ENCODE assay signal across 9 cellular contexts in the genomic region with DNA sequence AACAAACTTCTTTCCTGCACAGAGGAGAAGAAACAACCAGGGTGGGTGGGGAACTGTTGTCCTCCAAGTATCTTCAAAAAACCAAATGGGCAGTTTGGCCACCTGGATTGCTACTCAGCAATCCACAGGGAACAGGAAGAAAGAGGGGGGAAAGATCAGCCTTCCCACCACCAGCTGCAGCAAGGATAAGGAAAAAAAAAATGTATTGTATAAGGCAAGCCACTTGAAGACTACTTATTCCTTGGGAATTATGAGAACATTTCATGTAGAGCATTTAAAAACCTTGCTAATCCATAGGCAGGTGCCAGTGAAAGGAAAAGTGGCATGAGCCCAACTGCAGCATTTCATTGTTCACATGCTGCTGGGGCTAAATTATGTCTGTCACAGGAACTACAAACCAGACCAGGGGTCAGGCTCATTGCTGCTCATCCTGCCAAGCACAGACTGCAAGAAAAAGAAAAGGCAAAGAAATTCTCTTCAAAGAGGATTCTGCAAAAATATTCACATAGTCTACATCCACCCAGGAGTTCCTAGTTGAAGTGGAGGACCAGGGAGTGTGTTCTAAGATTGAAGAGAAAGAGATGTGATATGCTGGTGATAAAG. TPM values are rescaled to one million over a fixed set of nuclear protein-coding genes. Genes with fewer than 3 reads are reported as not detected.
A peak's percentile ranks its signal among the peaks of the same experiment; 100 is the strongest.
DNase-seq lines count a peak whose midpoint lies in the region; ATAC-seq and TF ChIP-seq lines count a peak whose summit lies in the region.
"Had no signal": no experiment of that assay in that cellular context is flagged by ENCODE, and none has a peak within 500 bp of the region (broad histone marks: within the 10 kb centered on the region; RNA-seq: fewer than 3 reads in every experiment).

No MANE protein-coding gene starts in this region.

- no peak for ATAC-seq in activated naive CD8-positive, alpha-beta T cell treated with anti-CD3 and anti-CD28 coated beads, Interleukin-2, amount 10 ng/mL, durations not matched to agents 7 days and 5 days (ENCODE audit: low read depth)
- no peak for ATAC-seq in GM21825 (IDR thresholded peaks at IDR 0.05; ENCODE audit: unreplicated experiment)

- POLR2A ChIA-PET in activated naive CD8-positive, alpha-beta T cell treated with anti-CD3 and anti-CD28 coated beads, Interleukin-2, amount 10 ng/mL, durations not matched to agents 7 days and 5 days (lab: Charles Lee), result interaction anchor here (1.1 to 6.4 kb wide), 2 partner anchors 88 to 168 kb away, joined by 5 to 56 read pairs; partner anchors contain the start of genes DDIAS and PCF11

- H3K4me1 ChIP-seq in muscle layer of colon (ENCODE audit: insufficient read depth, low read length), result peaks cover 32% of the 10 kb centered on the region
- peaks cover 13% of the 10 kb centered on the region for H3K4me1 ChIP-seq in effector memory CD4-positive, alpha-beta T cell (ENCODE audit: control insufficient read depth, insufficient read depth, low read length, poor library complexity, severe bottlenecking)

- peaks cover 7% of the 10 kb centered on the region in 2 donors for H3K36me3 Mint-ChIP-seq in CD14-positive monocyte
- H3K36me3 Mint-ChIP-seq in activated naive CD8-positive, alpha-beta T cell treated with anti-CD3 and anti-CD28 coated beads, Interleukin-2, amount 10 ng/mL, durations not matched to agents 7 days and 5 days, result peaks cover 16% of the 10 kb centered on the region

- H3K4me3 ChIP-seq in GM12865 (ENCODE audit: low read depth, low read length) (peak overlapping the region; percentile 92), muscle layer of colon (ENCODE audit: low read depth in 1 of 2, low read length in 2 of 2) (peak overlapping the region in 1 of 2 donors; percentile 97)
- H3K4me3 ChIP-seq in effector memory CD4-positive, alpha-beta T cell (ENCODE audit: insufficient read depth, low read depth, low read length, poor library complexity, severe bottlenecking), result no peak overlapping the region

- TF ChIP-seq CTCF in CD14-positive monocyte (IDR thresholded peaks at IDR 0.05) (no peak), GM12865 (IDR thresholded peaks at IDR 0.05; ENCODE audit: insufficient read depth, low read depth, low read length, missing control alignments) (no peak)

- peak overlapping the region; percentile 40 for H3K27ac ChIP-seq in muscle layer of colon (ENCODE audit: low read depth, low read length)
- no peak overlapping the region for H3K27ac ChIP-seq in effector memory CD4-positive, alpha-beta T cell (ENCODE audit: insufficient read depth, low read length, poor library complexity, severe bottlenecking)
- H3K27ac ChIP-seq: HL-60 had no signal

- peak overlapping the region; percentile 3 to 79 for H3K4me3 Mint-ChIP-seq in CD14-positive monocyte
- H3K4me3 Mint-ChIP-seq in activated naive CD8-positive, alpha-beta T cell treated with anti-CD3 and anti-CD28 coated beads, Interleukin-2, amount 10 ng/mL, durations not matched to agents 7 days and 5 days, result no peak overlapping the region

- peaks cover 6% of the 10 kb centered on the region for H3K36me3 ChIP-seq in muscle layer of colon (ENCODE audit: insufficient read depth, low read length)
- H3K36me3 ChIP-seq in effector memory CD4-positive, alpha-beta T cell (ENCODE audit: control insufficient read depth, insufficient read depth, low read length), result no peaks in the 10 kb centered on the region

- H3K27me3 ChIP-seq in muscle layer of colon (ENCODE audit: control insufficient read depth in 1 of 2, insufficient read depth in 2 of 2, low read length in 2 of 2), result no peaks in the 10 kb centered on the region
- H3K27me3 ChIP-seq in effector memory CD4-positive, alpha-beta T cell (replicated peaks; ENCODE audit: control insufficient read depth, insufficient read depth, low read length, poor library complexity, severe bottlenecking), result no peaks in the 10 kb centered on the region

- DNase-seq in CD14-positive monocyte (ENCODE audit: low spot score) (no peak), GM12865 (ENCODE audit: low read depth) (no peak), NCI-H2196 treated with DMSO at 0.1 percent for 48 hours (lab: John Stamatoyannopoulos, UW; ENCODE audit: unreplicated experiment) (no peak)
- no peak for DNase-seq in activated naive CD8-positive, alpha-beta T cell treated with anti-CD3 and anti-CD28 coated beads, Interleukin-2, amount 10 ng/mL, durations not matched to agents 7 days and 5 days
- DNase-seq in effector memory CD4-positive, alpha-beta T cell, result no peak
- DNase-seq in activated CD8-positive, alpha-beta memory T cell treated with anti-CD3 and anti-CD28 coated beads, Interleukin-2, amount 50 U/mL, for 4 hours, result no peak

- peaks cover 0 to 6% (median 0%) of the 10 kb centered on the region in 7 donors for H3K9me3 Mint-ChIP-seq in CD14-positive monocyte
- no peaks in the 10 kb centered on the region for H3K9me3 Mint-ChIP-seq in activated naive CD8-positive, alpha-beta T cell treated with anti-CD3 and anti-CD28 coated beads, Interleukin-2, amount 10 ng/mL, durations not matched to agents 7 days and 5 days

- no peaks in the 10 kb centered on the region for H3K9me3 ChIP-seq in muscle layer of colon (ENCODE audit: low read length)
- H3K9me3 ChIP-seq in effector memory CD4-positive, alpha-beta T cell (ENCODE audit: control insufficient read depth, low read length), result no peaks in the 10 kb centered on the region

- H3K27ac Mint-ChIP-seq in CD14-positive monocyte, result peak overlapping the region in 1 of 7 donors; percentile 53
- peak overlapping the region; percentile 47 for H3K27ac Mint-ChIP-seq in activated naive CD8-positive, alpha-beta T cell treated with anti-CD3 and anti-CD28 coated beads, Interleukin-2, amount 10 ng/mL, durations not matched to agents 7 days and 5 days

- peak overlapping the region; percentile 4 for H3K9ac ChIP-seq in muscle layer of colon (ENCODE audit: low read length)

- H3K4me1 Mint-ChIP-seq in CD14-positive monocyte, result peaks cover 3% of the 10 kb centered on the region
- H3K4me1 Mint-ChIP-seq in activated naive CD8-positive, alpha-beta T cell treated with anti-CD3 and anti-CD28 coated beads, Interleukin-2, amount 10 ng/mL, durations not matched to agents 7 days and 5 days, result peaks cover 32% of the 10 kb centered on the region

- intact Hi-C loops in CD14-positive monocyte (cut with micrococcal nuclease), result loop anchor here (5.0 to 10.0 kb wide), 6 partner anchors 88 to 218 kb away; partner anchors contain the start of genes ANKRD42 (in 1 of the 2), CCDC90B (in 1 of the 2), DDIAS (in 1 of the 2) and PCF11 (in 1 of the 2)

- H3K27me3 Mint-ChIP-seq in CD14-positive monocyte (ENCODE audit: low read depth in 3 of 3), result peaks cover 1 to 11% (median 2%) of the 10 kb centered on the region in 3 donors
- no peaks in the 10 kb centered on the region for H3K27me3 Mint-ChIP-seq in activated naive CD8-positive, alpha-beta T cell treated with anti-CD3 and anti-CD28 coated beads, Interleukin-2, amount 10 ng/mL, durations not matched to agents 7 days and 5 days

RNA-seq across cellular contexts. Expression of gene RAB30, which starts 2.2 kb away (rescaled TPM):
- polyA plus RNA-seq in CD14-positive monocyte, result under 1 TPM; 0.54 to 0.67 TPM
- total RNA-seq in activated naive CD8-positive, alpha-beta T cell treated with anti-CD3 and anti-CD28 coated beads, Interleukin-2, amount 10 ng/mL, durations not matched to agents 7 days and 5 days, result 10 to 100 TPM; 11.9 to 14.3 TPM
